Comparison of ENCODE assay signal across 18 cellular contexts in genomic region chr7:133699390-133699789, GRCh38.
"Had no signal": no experiment of that assay in that cellular context is flagged by ENCODE, and none has a peak within 500 bp of the region (broad histone marks: within the 10 kb centered on the region; RNA-seq: fewer than 3 reads in every experiment).

No MANE protein-coding gene starts in this region.

- DNase-seq: activated CD4-positive, alpha-beta T cell treated with anti-CD3 and anti-CD28 coated beads, Interleukin-2, amount 50 U/mL, for 1 hour; activated CD4-positive, CD25-positive, alpha-beta regulatory T cell treated with anti-CD3 and anti-CD28 coated beads, Interleukin-2, amount 50 U/mL, for 72 hours; activated effector memory CD4-positive, alpha-beta T cell treated with anti-CD3 and anti-CD28 coated beads, Interleukin-2, amount 50 U/mL, for 16 hours; activated naive CD4-positive, alpha-beta T cell treated with anti-CD3 and anti-CD28 coated beads, Interleukin-2, amount 50 U/mL, for 16 hours; activated T-cell treated with anti-CD3 and anti-CD28 coated beads, Interleukin-2, amount 50 U/mL, for 72 hours; cerebellar nuclear complex; cortex of kidney; erythroblast; kidney; psoas muscle; right cardiac atrium; stimulated activated naive CD8-positive, alpha-beta T cell treated with anti-CD3 and anti-CD28 coated beads, Interleukin-15, Interleukin-2, amounts not matched to agents 100 U/mL and 50 U/mL, for 24 hours; substantia nigra; trophoblast cell had no signal

- H3K9me3 Mint-ChIP-seq: activated T-cell treated with anti-CD3 and anti-CD28 coated beads, Interleukin-2, amount 50 U/mL, for 72 hours had no signal

- H3K4me3 Mint-ChIP-seq: activated T-cell treated with anti-CD3 and anti-CD28 coated beads, Interleukin-2, amount 50 U/mL, for 72 hours had no signal

- FAIRE-seq: bronchial epithelial cell, endometrium, frontal cortex, kidney had no signal

- H3K27ac Mint-ChIP-seq: activated T-cell treated with anti-CD3 and anti-CD28 coated beads, Interleukin-2, amount 50 U/mL, for 72 hours had no signal

- ATAC-seq: activated T-cell treated with anti-CD3 and anti-CD28 coated beads, Interleukin-2, amount 50 U/mL, for 72 hours; left lobe of liver; psoas muscle; right cardiac atrium; stimulated activated naive CD8-positive, alpha-beta T cell treated with anti-CD3 and anti-CD28 coated beads, Interleukin-15, Interleukin-2, amounts not matched to agents 100 U/mL and 50 U/mL, for 24 hours had no signal
